Comparison of ENCODE assay signal across 19 cellular contexts in genomic region chr1:231630558-231631205, GRCh38. TPM values are rescaled to one million over a fixed set of nuclear protein-coding genes. Genes with fewer than 3 reads are reported as not detected.
DNase-seq lines count a peak whose midpoint lies in the region; ATAC-seq and TF ChIP-seq lines count a peak whose summit lies in the region.
"Had no signal": no experiment of that assay in that cellular context is flagged by ENCODE, and none has a peak within 500 bp of the region (broad histone marks: within the 10 kb centered on the region; RNA-seq: fewer than 3 reads in every experiment).

No MANE protein-coding gene starts in this region.

- H3K4me1 Mint-ChIP-seq in CD4-positive, alpha-beta T cell (ENCODE audit: low read depth): peaks cover 47% of the 10 kb centered on the region
- peaks cover 69% of the 10 kb centered on the region for H3K4me1 Mint-ChIP-seq in osteocyte (ENCODE audit: unreplicated experiment)
- peaks cover 25% of the 10 kb centered on the region for H3K4me1 Mint-ChIP-seq in activated CD8-positive, alpha-beta memory T cell treated with anti-CD3 and anti-CD28 coated beads, Interleukin-2, amount 10 ng/mL, durations not matched to agents 7 days and 5 days

- H3K27me3 ChIP-seq in CD4-positive, alpha-beta T cell (ENCODE audit: control insufficient read depth, insufficient read depth, low read length): no peaks in the 10 kb centered on the region
- H3K27me3 ChIP-seq: transverse colon had no signal

- CTCF ChIA-PET in CD4-positive, alpha-beta T cell (lab: Charles Lee): no interaction called here
- CTCF ChIA-PET in activated CD8-positive, alpha-beta memory T cell treated with anti-CD3 and anti-CD28 coated beads, Interleukin-2, amount 10 ng/mL, durations not matched to agents 7 days and 5 days (lab: Charles Lee): no interaction called here

- H3K9me3 ChIP-seq in CD4-positive, alpha-beta T cell (ENCODE audit: control insufficient read depth, low read length): no peaks in the 10 kb centered on the region
- H3K9me3 ChIP-seq: psoas muscle, transverse colon had no signal

- H3K27ac Mint-ChIP-seq in CD4-positive, alpha-beta T cell: peak overlapping the region; percentile 10
- peak overlapping the region; percentile 89 for H3K27ac Mint-ChIP-seq in osteocyte (ENCODE audit: unreplicated experiment)
- H3K27ac Mint-ChIP-seq in activated CD8-positive, alpha-beta memory T cell treated with anti-CD3 and anti-CD28 coated beads, Interleukin-2, amount 10 ng/mL, durations not matched to agents 7 days and 5 days: no peak overlapping the region
- H3K27ac Mint-ChIP-seq: stimulated activated effector memory CD8-positive, alpha-beta T cell treated with anti-CD3 and anti-CD28 coated beads, Interleukin-12 subunit alpha, Interleukin-12 subunit beta, amount 100 ng/mL, for 72 hours had no signal

- H3K36me3 Mint-ChIP-seq in CD4-positive, alpha-beta T cell (ENCODE audit: low read depth): peaks cover 17% of the 10 kb centered on the region
- peaks cover 1% of the 10 kb centered on the region for H3K36me3 Mint-ChIP-seq in osteocyte (ENCODE audit: unreplicated experiment)
- H3K36me3 Mint-ChIP-seq in activated CD8-positive, alpha-beta memory T cell treated with anti-CD3 and anti-CD28 coated beads, Interleukin-2, amount 10 ng/mL, durations not matched to agents 7 days and 5 days: peaks cover 6% of the 10 kb centered on the region
- H3K36me3 Mint-ChIP-seq: naive B cell; stimulated activated effector memory CD8-positive, alpha-beta T cell treated with anti-CD3 and anti-CD28 coated beads, Interleukin-12 subunit alpha, Interleukin-12 subunit beta, amount 100 ng/mL, for 72 hours had no signal

- intact Hi-C loops in CD4-positive, alpha-beta T cell (cut with DNase I, micrococcal nuclease): no loop called here

- POLR2A ChIA-PET in CD4-positive, alpha-beta T cell (lab: Charles Lee): interaction anchor here (0.7 to 1.5 kb wide), 3 partner anchors 18 to 293 kb away, joined by 3 to 4 read pairs (median 3); partner anchors contain the start of genes EXOC8 and SPRTN

- no peak overlapping the region for H3K4me3 Mint-ChIP-seq in CD4-positive, alpha-beta T cell
- peak overlapping the region; percentile 60 for H3K4me3 Mint-ChIP-seq in osteocyte (ENCODE audit: unreplicated experiment)
- H3K4me3 Mint-ChIP-seq in activated CD8-positive, alpha-beta memory T cell treated with anti-CD3 and anti-CD28 coated beads, Interleukin-2, amount 10 ng/mL, durations not matched to agents 7 days and 5 days: no peak overlapping the region
- H3K4me3 Mint-ChIP-seq: CD8-positive, alpha-beta memory T cell; naive B cell; stimulated activated effector memory CD8-positive, alpha-beta T cell treated with anti-CD3 and anti-CD28 coated beads, Interleukin-12 subunit alpha, Interleukin-12 subunit beta, amount 100 ng/mL, for 72 hours; T-cell had no signal

- no peak overlapping the region for H3K27ac ChIP-seq in CD4-positive, alpha-beta T cell (ENCODE audit: low read depth, low read length)
- H3K27ac ChIP-seq: psoas muscle, transverse colon, VCaP had no signal

- no peak for DNase-seq in CD4-positive, alpha-beta T cell
- DNase-seq in HS-5 (ENCODE audit: low read depth) (peak; percentile 58), dedifferentiated amniotic fluid mesenchymal stem cell (ENCODE audit: extremely low spot score) (peak; percentile 82), osteocyte (ENCODE audit: extremely low spot score, unreplicated experiment) (no peak), NCI-H2171 (lab: John Stamatoyannopoulos, UW) (no peak), 8988T (no peak)
- DNase-seq in activated CD8-positive, alpha-beta memory T cell treated with anti-CD3 and anti-CD28 coated beads, Interleukin-2, amount 10 ng/mL, durations not matched to agents 7 days and 5 days: no peak
- DNase-seq: CD8-positive, alpha-beta memory T cell; left ventricle myocardium superior; MM.1S; naive B cell; NCI-H187; NCI-H510A; psoas muscle; T-cell; transverse colon had no signal

- no peaks in the 10 kb centered on the region for H3K27me3 Mint-ChIP-seq in CD4-positive, alpha-beta T cell
- H3K27me3 Mint-ChIP-seq in osteocyte (ENCODE audit: unreplicated experiment): no peaks in the 10 kb centered on the region
- no peaks in the 10 kb centered on the region for H3K27me3 Mint-ChIP-seq in activated CD8-positive, alpha-beta memory T cell treated with anti-CD3 and anti-CD28 coated beads, Interleukin-2, amount 10 ng/mL, durations not matched to agents 7 days and 5 days
- H3K27me3 Mint-ChIP-seq: T-cell had no signal

- no peaks in the 10 kb centered on the region for H3K9me3 Mint-ChIP-seq in CD4-positive, alpha-beta T cell
- no peaks in the 10 kb centered on the region for H3K9me3 Mint-ChIP-seq in osteocyte (ENCODE audit: unreplicated experiment)
- H3K9me3 Mint-ChIP-seq in activated CD8-positive, alpha-beta memory T cell treated with anti-CD3 and anti-CD28 coated beads, Interleukin-2, amount 10 ng/mL, durations not matched to agents 7 days and 5 days (ENCODE audit: low read depth): no peaks in the 10 kb centered on the region
- H3K9me3 Mint-ChIP-seq: CD8-positive, alpha-beta memory T cell; naive B cell; stimulated activated effector memory CD8-positive, alpha-beta T cell treated with anti-CD3 and anti-CD28 coated beads, Interleukin-12 subunit alpha, Interleukin-12 subunit beta, amount 100 ng/mL, for 72 hours; T-cell had no signal

- no peak for TF ChIP-seq CTCF in CD4-positive, alpha-beta T cell (IDR thresholded peaks at IDR 0.05)
- TF ChIP-seq CTCF in osteocyte (IDR thresholded peaks at IDR 0.05): no peak

- ATAC-seq in CD4-positive, alpha-beta T cell (ENCODE audit: poor library complexity): no peak
- no peak for ATAC-seq in GM19467 (IDR thresholded peaks at IDR 0.05; ENCODE audit: unreplicated experiment)
- no peak for ATAC-seq in activated CD8-positive, alpha-beta memory T cell treated with anti-CD3 and anti-CD28 coated beads, Interleukin-2, amount 10 ng/mL, durations not matched to agents 7 days and 5 days
- ATAC-seq: left ventricle myocardium superior; psoas muscle; stimulated activated effector memory CD8-positive, alpha-beta T cell treated with anti-CD3 and anti-CD28 coated beads, Interleukin-12 subunit alpha, Interleukin-12 subunit beta, amount 100 ng/mL, for 72 hours; T-cell had no signal

RNA-seq across cellular contexts. Expression of gene DISC1, which starts 4.1 kb away (rescaled TPM):
- 10 to 100 TPM; 19.8 to 20.0 TPM for total RNA-seq in CD4-positive, alpha-beta T cell
- total RNA-seq in osteocyte: 15.6 and 16.0 TPM in 2 replicates
- total RNA-seq in activated CD8-positive, alpha-beta memory T cell treated with anti-CD3 and anti-CD28 coated beads, Interleukin-2, amount 10 ng/mL, durations not matched to agents 7 days and 5 days: 10 to 100 TPM in 1 of 2 experiments, 1 to 10 TPM in 1; 4.4 to 14.4 TPM

Comparison
In these comparisons a context has a peak if more than half of its experiments do, and no peak if none do; other contexts are left out.
1. DNase-seq: peak in HS-5 (single experiment) and dedifferentiated amniotic fluid mesenchymal stem cell (single experiment); none in CD4-positive, alpha-beta T cell (0 of 10), osteocyte (single experiment), NCI-H2171 (single experiment), activated CD8-positive, alpha-beta memory T cell treated with anti-CD3 and anti-CD28 coated beads, Interleukin-2, amount 10 ng/mL, durations not matched to agents 7 days and 5 days (single experiment) and 8988T (single experiment).